17 cellular contexts compared by ENCODE assay signal in genomic region chr10:14087585-14087984, GRCh38.
DNase-seq lines count a peak whose midpoint lies in the region; ATAC-seq and TF ChIP-seq lines count a peak whose summit lies in the region.
"Had no signal": no experiment of that assay in that cellular context is flagged by ENCODE, and none has a peak within 500 bp of the region (broad histone marks: within the 10 kb centered on the region; RNA-seq: fewer than 3 reads in every experiment).

No MANE protein-coding gene starts in this region.

- H3K36me3 ChIP-seq in IMR-90 (ENCODE audit: control insufficient read depth, insufficient read depth, low read length), result no peaks in the 10 kb centered on the region
- H3K36me3 ChIP-seq: BE2C had no signal

- CTCF ChIA-PET in IMR-90 (lab: Yijun Ruan, JAX), result no interaction called here

- 0 out of 2 replicates have a peak overlapping the region, but pooled peaks have one; percentile 29 for H2AK5ac ChIP-seq in IMR-90 (ENCODE audit: low read depth, low read length)

- peaks cover 3% of the 10 kb centered on the region; the same call in 1 of the 2 replicates for H3K27me3 ChIP-seq in IMR-90 (ENCODE audit: control insufficient read depth, insufficient read depth, low read length)
- H3K27me3 ChIP-seq: BE2C had no signal

- H2AFZ ChIP-seq in IMR-90 (replicated peaks; ENCODE audit: low read length, poor library complexity), result no peak overlapping the region
- H2AFZ ChIP-seq: GM23338, PC-9 had no signal

- H3K18ac ChIP-seq in IMR-90 (ENCODE audit: low read depth, low read length), result no peak overlapping the region

- no peaks in the 10 kb centered on the region for H3K9me3 ChIP-seq in IMR-90 (ENCODE audit: control insufficient read depth, insufficient read depth, low read length)
- H3K9me3 ChIP-seq: BE2C had no signal

- dilution Hi-C loops in IMR-90 (cut with HindIII; ENCODE audit: low sequenced_read_pairs, unreplicated experiment), result no loop called here

- peak overlapping the region; percentile 3 for H2BK20ac ChIP-seq in IMR-90 (ENCODE audit: low read depth, low read length)

- H3K79me1 ChIP-seq in IMR-90 (ENCODE audit: low read depth in 1 of 2, low read length in 2 of 2), result 0 out of 4 replicates have a peak, but pooled peaks cover 0 to 2% of the 10 kb centered on the region in 2 experiments

- H4K8ac ChIP-seq in IMR-90 (ENCODE audit: low read depth in 2 of 2, low read length in 2 of 2), result peak overlapping the region in 1 of 2 experiments; percentile 17; a peak in 1 of 4 replicates

- H3K23ac ChIP-seq in IMR-90 (ENCODE audit: low read depth, low read length), result peak overlapping the region; percentile 22; the same call in 1 of the 2 replicates

- 0 out of 2 replicates have a peak, but pooled peaks have one; percentile 18 for ATAC-seq in IMR-90 (ENCODE audit: low read depth)
- ATAC-seq in HG02852 (IDR thresholded peaks at IDR 0.05; ENCODE audit: unreplicated experiment), result no peak
- no peak for ATAC-seq in SK-N-SH treated with all-trans-retinoic acid at 6 μM for 48 hours
- ATAC-seq: T-cell had no signal

- peak overlapping the region; percentile 53 for H3K14ac ChIP-seq in IMR-90 (replicated peaks; ENCODE audit: low read depth, low read length)

- H3K27ac ChIP-seq in IMR-90 (ENCODE audit: insufficient read depth, low read length), result no peak overlapping the region
- H3K27ac ChIP-seq: PC-9 had no signal

- intact Hi-C loops in IMR-90 (cut with micrococcal nuclease), result loop anchor here (5.0 kb wide), 1 partner anchor 285 kb away; no protein-coding TSS in a partner anchor

- no peak overlapping the region for H3K56ac ChIP-seq in IMR-90 (ENCODE audit: extremely low read depth, insufficient read depth, low read length)

- peak overlapping the region; percentile 10; the same call in 1 of the 2 replicates for H2BK120ac ChIP-seq in IMR-90 (ENCODE audit: low read depth, low read length)

- TF ChIP-seq RAD21 in IMR-90 (IDR thresholded peaks at IDR 0.05; ENCODE audit: low read length), result no peak

- H3K9me1 ChIP-seq in IMR-90 (ENCODE audit: insufficient read depth, low read length), result peaks cover 14% of the 10 kb centered on the region

- no peak overlapping the region for H3K4me3 ChIP-seq in IMR-90 (ENCODE audit: insufficient read depth, low read depth, low read length)
- H3K4me3 ChIP-seq: GM23338, PC-9 had no signal

- peak overlapping the region; percentile 1; the same call in 1 of the 2 replicates for H3K4me2 ChIP-seq in IMR-90 (ENCODE audit: low read depth, low read length)
- H3K4me2 ChIP-seq: GM23338, PC-9 had no signal

- no peak overlapping the region for H2AK9ac ChIP-seq in IMR-90 (replicated peaks; ENCODE audit: low read depth, low read length, poor library complexity)

- H2BK15ac ChIP-seq in IMR-90 (ENCODE audit: low read depth, low read length), result peak overlapping the region; percentile 3; the same call in 1 of the 3 replicates

- no peak for TF ChIP-seq POLR2A in IMR-90 (IDR thresholded peaks at IDR 0.05; ENCODE audit: low read depth, low read length)

- H4K5ac ChIP-seq in IMR-90 (ENCODE audit: low read depth, low read length), result no peak overlapping the region

- no CpG with 5 or more reads among the region's 7 CpGs for WGBS in IMR-90 (ENCODE audit: extremely low coverage in 2 of 2, insufficient read length in 1 of 2), 2 experiments

- DNase-seq in IMR-90, result peak; percentile 55
- DNase-seq in NCI-H146 (lab: John Stamatoyannopoulos, UW), result peak; percentile 80
- peak; percentile 91 for DNase-seq in NCI-H748 (lab: John Stamatoyannopoulos, UW; ENCODE audit: unreplicated experiment)
- DNase-seq in left kidney (ENCODE audit: low read depth, low spot score), result peak; percentile 49
- DNase-seq in NCI-H1930 (lab: John Stamatoyannopoulos, UW), result no peak
- DNase-seq in NCI-H226, result no peak
- DNase-seq: BE2C; CD4-positive, alpha-beta memory T cell; Karpas-422; NCI-H187; NCI-H524; PC-9; T-cell; T1000 had no signal

- no peaks in the 10 kb centered on the region for H4K20me1 ChIP-seq in IMR-90 (ENCODE audit: insufficient read depth, low read length)

- H2BK5ac ChIP-seq in IMR-90 (ENCODE audit: low read depth, low read length, poor library complexity, severe bottlenecking), result no peak overlapping the region

- no peak for TF ChIP-seq CTCF in IMR-90 (conservative IDR thresholded peaks at IDR 0.05; ENCODE audit: low read depth, low read length)

- peak overlapping the region; percentile 38 for H3K4ac ChIP-seq in IMR-90 (ENCODE audit: low read depth, low read length)

- no peak overlapping the region for H3K9ac ChIP-seq in IMR-90 (ENCODE audit: low read depth, low read length)

- H3K4me1 ChIP-seq in IMR-90 (ENCODE audit: control insufficient read depth, insufficient read depth, low read length), result peaks cover 16% of the 10 kb centered on the region
- H3K4me1 ChIP-seq: BE2C had no signal

- in situ Hi-C loops in IMR-90 (cut with MboI; ENCODE audit: low sequenced_read_pairs), result loop anchor here (25.0 kb wide), 1 partner anchor 425 kb away; no protein-coding TSS in a partner anchor

- no TSS peak for BruUV-seq in IMR-90 (replicated peaks; lab: Mats Ljungman, UMichigan)

- POLR2A ChIA-PET in IMR-90 (lab: Charles Lee; ENCODE audit: unreplicated experiment), result no interaction called here

- no peak overlapping the region for H4K91ac ChIP-seq in IMR-90 (ENCODE audit: insufficient read depth, low read depth, low read length)

TF ChIP-seq in IMR-90, 13 proteins besides CTCF, POLR2A, EP300 and RAD21 (continues in another document):
- no peak for TF ChIP-seq RCOR1 (IDR thresholded peaks at IDR 0.05; ENCODE audit: insufficient replicate concordance, low read length)
- no peak for TF ChIP-seq MAZ (IDR thresholded peaks at IDR 0.05; ENCODE audit: borderline replicate concordance, low read depth, low read length)
- no peak for TF ChIP-seq CEBPB (IDR thresholded peaks at IDR 0.05; ENCODE audit: low read depth, low read length)
- TF ChIP-seq ELK1 (IDR thresholded peaks at IDR 0.05; ENCODE audit: borderline replicate concordance, low read depth, low read length), result no peak
- no peak for TF ChIP-seq USF2 (IDR thresholded peaks at IDR 0.05; ENCODE audit: low read depth, low read length)
- no peak for TF ChIP-seq RFX5 (IDR thresholded peaks at IDR 0.05; ENCODE audit: low read depth, low read length)
- TF ChIP-seq MXI1 (IDR thresholded peaks at IDR 0.05; ENCODE audit: borderline replicate concordance, low read depth, low read length), result no peak
- no peak for TF ChIP-seq MAFK (IDR thresholded peaks at IDR 0.05; ENCODE audit: low read depth, low read length)
- no peak for TF ChIP-seq SMC3 (IDR thresholded peaks at IDR 0.05; ENCODE audit: low read depth, low read length)
- TF ChIP-seq FOS (IDR thresholded peaks at IDR 0.05; ENCODE audit: low read depth, low read length), result no peak
- no peak for TF ChIP-seq BHLHE40 (IDR thresholded peaks at IDR 0.05; ENCODE audit: low read depth, low read length)

TF ChIP-seq in SK-N-SH treated with all-trans-retinoic acid at 6 μM for 48 hours, 23 proteins besides CTCF, POLR2A, EP300 and RAD21 (continues in another document):
- TF ChIP-seq TCF4 (CRISPR knock-in tag; IDR thresholded peaks at IDR 0.05; ENCODE audit: borderline replicate concordance) (no peak), OSR1 (CRISPR knock-in tag; IDR thresholded peaks at IDR 0.05) (no peak), ZNF70 (CRISPR knock-in tag; IDR thresholded peaks at IDR 0.05) (no peak), ZNF565 (CRISPR knock-in tag; conservative IDR thresholded peaks at IDR 0.05; ENCODE audit: low read depth) (no peak), ZNF8 (CRISPR knock-in tag; IDR thresholded peaks at IDR 0.05) (no peak), ZC3H10 (CRISPR knock-in tag; IDR thresholded peaks at IDR 0.05) (no peak), TSHZ2 (CRISPR knock-in tag; IDR thresholded peaks at IDR 0.05) (no peak), GLIS3 (CRISPR knock-in tag; IDR thresholded peaks at IDR 0.05) (no peak), ISL1 (CRISPR knock-in tag; IDR thresholded peaks at IDR 0.05) (no peak), RARB (CRISPR knock-in tag; IDR thresholded peaks at IDR 0.05) (no peak), POU6F1 (CRISPR knock-in tag; IDR thresholded peaks at IDR 0.05; ENCODE audit: borderline replicate concordance, low read depth) (no peak)

Comparison
In these comparisons a context has a peak if more than half of its experiments do, and no peak if none do; other contexts are left out.
1. DNase-seq: peak in IMR-90 (single experiment), NCI-H146 (single experiment), NCI-H748 (single experiment) and left kidney (single experiment); none in NCI-H1930 (0 of 2) and NCI-H226 (single experiment).